9 cellular contexts compared by ENCODE assay signal in the genomic region with DNA sequence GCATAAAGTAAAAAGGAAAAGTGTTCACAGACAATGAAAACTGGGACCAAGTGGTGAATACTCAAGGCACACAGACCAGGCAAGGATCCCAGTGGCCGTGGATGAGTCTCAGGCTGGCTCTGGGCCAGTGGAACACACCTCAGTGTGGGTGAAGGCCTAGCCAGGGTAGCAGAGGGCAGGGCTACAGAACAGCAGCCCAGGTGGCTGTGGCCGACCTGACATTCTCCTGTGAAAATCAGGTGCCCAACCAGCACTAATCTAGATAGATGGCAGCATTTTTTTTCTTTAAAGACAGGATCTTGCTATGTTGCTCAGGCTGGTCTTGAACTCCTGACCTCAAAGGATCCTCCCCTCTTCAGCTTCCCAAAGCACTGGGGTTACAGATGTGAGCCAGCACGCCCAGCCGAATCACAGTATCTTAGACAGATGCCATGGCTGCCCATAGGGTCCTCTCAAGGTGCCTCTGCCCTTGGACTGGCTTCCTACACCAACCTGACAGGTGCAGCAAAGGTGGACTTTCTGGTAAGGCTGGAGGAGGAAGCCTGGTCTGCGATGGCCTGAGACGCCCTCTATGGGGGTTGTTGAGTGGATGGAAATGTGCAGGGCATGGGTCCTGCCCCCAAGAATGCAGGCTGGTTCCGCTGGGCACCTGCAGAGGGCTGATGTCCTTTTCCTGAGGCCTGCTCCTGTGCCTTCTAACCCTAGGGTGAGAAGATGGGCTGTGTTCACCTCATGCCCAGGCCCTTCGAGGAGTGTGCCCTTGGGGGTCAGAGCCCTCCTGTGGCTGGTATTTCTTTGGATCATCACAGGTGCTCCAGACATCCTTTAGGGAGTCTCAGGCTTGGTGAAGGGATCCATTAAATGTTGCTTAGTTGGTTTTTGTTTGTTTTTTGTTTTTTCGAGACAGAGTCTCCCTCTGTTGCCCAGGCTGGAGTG. TPM values are rescaled to one million over a fixed set of nuclear protein-coding genes. Genes with fewer than 3 reads are reported as not detected.
DNase-seq lines count a peak whose midpoint lies in the region; FAIRE-seq and TF ChIP-seq lines count a peak whose summit lies in the region.
"Had no signal": no experiment of that assay in that cellular context is flagged by ENCODE, and none has a peak within 500 bp of the region (broad histone marks: within the 10 kb centered on the region; RNA-seq: fewer than 3 reads in every experiment).

No MANE protein-coding gene starts in this region.

- H3K9me3 ChIP-seq in small intestine (ENCODE audit: control insufficient read depth, low read depth), result no peaks in the 10 kb centered on the region

- no peak overlapping the region for H3K4me3 ChIP-seq in small intestine (ENCODE audit: low read depth in 1 of 2, low read length in 2 of 2)
- no peak overlapping the region for H3K4me3 ChIP-seq in coronary artery

- peaks cover 2% of the 10 kb centered on the region for H3K27me3 Mint-ChIP-seq in activated T-cell treated with anti-CD3 and anti-CD28 coated beads, Interleukin-2, amount 50 U/mL, for 24 hours
- H3K27me3 Mint-ChIP-seq: stimulated activated memory B cell treated with anti-CD40 and anti-IgM and Interleukin-4, amounts not matched to agents 10 μg/mL and 1 μg/mL and 100 μg/mL, for 72 hours had no signal

- no peak for DNase-seq in activated T-cell treated with anti-CD3 and anti-CD28 coated beads, Interleukin-2, amount 50 U/mL, for 24 hours
- DNase-seq in activated T-cell treated with anti-CD3 and anti-CD28 coated beads for 4 hours, result no peak
- DNase-seq in erythroblast (lab: John Stamatoyannopoulos, UW), result no peak
- DNase-seq in small intestine, result peak; percentile 58
- no peak for DNase-seq in GM19240 (ENCODE audit: insufficient read length, low spot score)
- DNase-seq in occipital lobe (lab: John Stamatoyannopoulos, UW), result no peak
- no peak for DNase-seq in coronary artery (ENCODE audit: low spot score)

- no peak for TF ChIP-seq CTCF in coronary artery (IDR thresholded peaks at IDR 0.05)

- no peaks in the 10 kb centered on the region for H3K27me3 ChIP-seq in small intestine (ENCODE audit: control insufficient read depth in 2 of 2, insufficient read depth in 2 of 2, low read length in 2 of 2)

- peak overlapping the region; percentile 17 for H3K4me3 Mint-ChIP-seq in activated T-cell treated with anti-CD3 and anti-CD28 coated beads, Interleukin-2, amount 50 U/mL, for 24 hours

- peaks cover 51% of the 10 kb centered on the region for H3K4me1 Mint-ChIP-seq in activated T-cell treated with anti-CD3 and anti-CD28 coated beads, Interleukin-2, amount 50 U/mL, for 24 hours (ENCODE audit: low read depth)

- FAIRE-seq in small intestine (lab: Jason Lieb, UNC), result no peak

- WGBS in small intestine, 3 donors, result 56 to 71% (median 68%) methylated on average over 8 to 9 of the region's 9 CpGs

- peak overlapping the region; percentile 71 to 99 for H3K27ac ChIP-seq in small intestine (ENCODE audit: low read depth in 1 of 2, low read length in 1 of 2)
- H3K27ac ChIP-seq in coronary artery, result no peak overlapping the region

- H3K36me3 Mint-ChIP-seq in activated T-cell treated with anti-CD3 and anti-CD28 coated beads, Interleukin-2, amount 50 U/mL, for 24 hours (ENCODE audit: low read depth), result peaks cover 83% of the 10 kb centered on the region

- TF ChIP-seq POLR2A in Raji (IDR thresholded peaks at IDR 0.05; ENCODE audit: insufficient read depth, low read depth, low read length), result peak; percentile 26; the same call in 1 of the 2 replicates
- TF ChIP-seq POLR2A in erythroblast (IDR thresholded peaks at IDR 0.05; ENCODE audit: low read length), result peak; percentile 19

- H3K27ac Mint-ChIP-seq in activated T-cell treated with anti-CD3 and anti-CD28 coated beads, Interleukin-2, amount 50 U/mL, for 24 hours, result peak overlapping the region; percentile 79

- peaks cover 4 to 5% of the 10 kb centered on the region in 2 donors for H3K36me3 ChIP-seq in small intestine (ENCODE audit: control insufficient read depth in 2 of 2, insufficient read depth in 2 of 2, low read length in 2 of 2)

- H3K9me3 Mint-ChIP-seq in activated T-cell treated with anti-CD3 and anti-CD28 coated beads, Interleukin-2, amount 50 U/mL, for 24 hours, result no peaks in the 10 kb centered on the region
- H3K9me3 Mint-ChIP-seq: stimulated activated memory B cell treated with anti-CD40 and anti-IgM and Interleukin-4, amounts not matched to agents 10 μg/mL and 1 μg/mL and 100 μg/mL, for 72 hours had no signal

- H3K4me1 ChIP-seq in small intestine (ENCODE audit: control insufficient read depth in 2 of 2, insufficient read depth in 1 of 2, low read depth in 1 of 2, low read length in 1 of 2), result peaks cover 0 to 13% of the 10 kb centered on the region in 2 donors

RNA-seq across cellular contexts. Expression of a gene that starts 3.8 kb away (rescaled TPM):
- polyA plus RNA-seq in small intestine, result 1,000 to 10,000 TPM; 1,002 to 1,191 (median 1,009) TPM
- 57.4 TPM for total RNA-seq in occipital lobe

RNA-seq across cellular contexts. Expression of a gene that starts 7.0 kb away (rescaled TPM):
- 100 to 1,000 TPM; 310 to 411 (median 372) TPM for polyA plus RNA-seq in small intestine
- total RNA-seq in occipital lobe, result 22.9 TPM

RNA-seq across cellular contexts. Expression of a gene that starts 27.3 kb away (rescaled TPM):
- 10 to 100 TPM; 22.8 to 86.7 (median 26.7) TPM for polyA plus RNA-seq in small intestine
- total RNA-seq in occipital lobe, result 78.3 TPM

RNA-seq across cellular contexts. Expression of a gene that starts 27.4 kb away (rescaled TPM):
- 100 to 1,000 TPM; 161 to 240 (median 212) TPM for polyA plus RNA-seq in small intestine
- 43.0 TPM for total RNA-seq in occipital lobe

RNA-seq across cellular contexts. Expression of a gene that starts 29.3 kb away (rescaled TPM):
- 1 to 10 TPM in 1 of 3 donors, under 1 TPM in 1, not detected in 1; 0.49 to 2.5 TPM for polyA plus RNA-seq in small intestine
- not detected for total RNA-seq in occipital lobe

Comparison
In these comparisons a context has a peak if more than half of its experiments do, and no peak if none do; other contexts are left out.
1. H3K27ac ChIP-seq: peak in small intestine (2 of 2); none in coronary artery (0 of 2).